Comparison of ENCODE assay signal across 8 cellular contexts in the genomic region with DNA sequence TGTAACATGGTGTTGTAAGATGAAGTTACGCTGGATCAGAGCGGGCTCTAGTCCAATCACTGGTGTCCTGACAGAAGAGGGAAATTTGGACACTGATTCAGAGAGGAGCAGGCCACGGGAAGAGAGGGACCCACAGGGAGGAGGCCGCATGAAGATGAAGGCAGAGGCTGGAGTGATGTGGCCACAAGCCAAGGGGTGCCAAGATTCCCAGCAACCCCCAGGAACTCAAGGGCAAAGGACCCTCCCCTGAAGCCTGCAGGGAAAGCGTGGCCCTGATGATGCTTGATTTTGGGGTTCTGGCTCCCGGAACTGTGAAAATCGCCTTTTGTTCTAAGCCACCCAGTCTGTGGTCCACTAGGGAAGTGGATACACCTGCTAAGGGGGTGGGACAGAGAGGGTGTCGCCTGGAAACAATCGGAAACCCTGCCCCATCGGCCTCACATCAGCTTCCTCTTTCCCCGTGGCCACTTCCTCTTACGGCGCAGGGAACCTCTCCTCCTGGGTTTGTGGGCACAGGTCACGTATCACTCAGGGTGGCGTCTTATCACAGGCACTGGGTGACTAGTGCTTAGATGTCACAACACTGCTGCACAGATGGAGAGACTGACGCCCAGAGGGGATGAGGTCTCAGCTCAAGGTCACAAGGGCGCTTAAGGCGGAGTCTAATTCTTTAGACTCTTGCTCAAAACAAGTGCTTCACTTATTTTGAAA. TPM values are rescaled to one million over a fixed set of nuclear protein-coding genes. Genes with fewer than 3 reads are reported as not detected.
DNase-seq lines count a peak whose midpoint lies in the region; ATAC-seq lines count a peak whose summit lies in the region.

No MANE protein-coding gene starts in this region.

- peaks cover 69% of the 10 kb centered on the region for H3K4me1 Mint-ChIP-seq in activated CD4-positive, alpha-beta memory T cell treated with anti-CD3 and anti-CD28 coated beads, Interleukin-2, amount 10 ng/mL, durations not matched to agents 7 days and 5 days

- in situ Hi-C loops in KBM-7 (cut with MboI; ENCODE audit: low pct_unique_long_range_greater_than_20kb, low sequenced_read_pairs), result no loop called here

- peaks cover 2% of the 10 kb centered on the region for H3K27me3 Mint-ChIP-seq in activated CD4-positive, alpha-beta memory T cell treated with anti-CD3 and anti-CD28 coated beads, Interleukin-2, amount 10 ng/mL, durations not matched to agents 7 days and 5 days

- peak overlapping the region; percentile 99 for H3K27ac Mint-ChIP-seq in activated CD4-positive, alpha-beta memory T cell treated with anti-CD3 and anti-CD28 coated beads, Interleukin-2, amount 10 ng/mL, durations not matched to agents 7 days and 5 days

- H3K9me3 Mint-ChIP-seq in activated CD4-positive, alpha-beta memory T cell treated with anti-CD3 and anti-CD28 coated beads, Interleukin-2, amount 10 ng/mL, durations not matched to agents 7 days and 5 days, result no peaks in the 10 kb centered on the region

- peak; percentile 97 for DNase-seq in KBM-7
- peak; percentile 92 for DNase-seq in activated CD4-positive, alpha-beta memory T cell treated with anti-CD3 and anti-CD28 coated beads, Interleukin-2, amount 10 ng/mL, durations not matched to agents 7 days and 5 days
- DNase-seq in Right ventricle myocardium inferior (ENCODE audit: missing footprints), result peak; percentile 81
- peak; percentile 50 to 61 for DNase-seq in stimulated activated CD4-positive, alpha-beta T cell treated with anti-CD3 and anti-CD28 coated beads, Interleukin-4, amount 100 ng/mL, for 48 hours (ENCODE audit: low read depth in 2 of 2)
- DNase-seq in NCI-H2196 treated with DMSO at 0.1 percent for 48 hours (lab: John Stamatoyannopoulos, UW; ENCODE audit: unreplicated experiment), result no peak
- DNase-seq in NCI-H2227 treated with DMSO at 0.1 percent for 48 hours (lab: John Stamatoyannopoulos, UW), result no peak
- no peak for DNase-seq in NCI-H187 (lab: John Stamatoyannopoulos, UW)

- intact Hi-C loops in Right ventricle myocardium inferior (cut with DNase I), result loop anchor here (5.0 to 10.0 kb wide), 2 partner anchors 60 to 567 kb away; a partner anchor contains a TSS

- CTCF ChIA-PET in activated CD4-positive, alpha-beta memory T cell treated with anti-CD3 and anti-CD28 coated beads, Interleukin-2, amount 10 ng/mL, durations not matched to agents 7 days and 5 days (lab: Charles Lee), result interaction anchor here (0.6 to 3.9 kb wide), 5 partner anchors 50 to 893 kb away, joined by 3 to 34 read pairs (median 4); no protein-coding TSS in a partner anchor

- POLR2A ChIA-PET in activated CD4-positive, alpha-beta memory T cell treated with anti-CD3 and anti-CD28 coated beads, Interleukin-2, amount 10 ng/mL, durations not matched to agents 7 days and 5 days (lab: Charles Lee), result interaction anchor here (0.7 to 1.4 kb wide), 5 partner anchors 32 to 225 kb away, joined by 3 to 4 read pairs (median 4); no protein-coding TSS in a partner anchor

- H3K4me3 Mint-ChIP-seq in activated CD4-positive, alpha-beta memory T cell treated with anti-CD3 and anti-CD28 coated beads, Interleukin-2, amount 10 ng/mL, durations not matched to agents 7 days and 5 days, result peak overlapping the region; percentile 79

- peak; percentile 74 for ATAC-seq in GM19351 (IDR thresholded peaks at IDR 0.05; ENCODE audit: unreplicated experiment)
- ATAC-seq in Right ventricle myocardium inferior, result peak; percentile 81

- H3K36me3 Mint-ChIP-seq in activated CD4-positive, alpha-beta memory T cell treated with anti-CD3 and anti-CD28 coated beads, Interleukin-2, amount 10 ng/mL, durations not matched to agents 7 days and 5 days (ENCODE audit: low read depth), result peaks cover 9% of the 10 kb centered on the region

RNA-seq across cellular contexts. Expression of a gene that starts 58.0 kb away (rescaled TPM):
- total RNA-seq in activated CD4-positive, alpha-beta memory T cell treated with anti-CD3 and anti-CD28 coated beads, Interleukin-2, amount 10 ng/mL, durations not matched to agents 7 days and 5 days, result 1 to 10 TPM in 1 of 2 experiments, under 1 TPM in 1; 0.71 to 1.1 TPM
- total RNA-seq in Right ventricle myocardium inferior, result 29.5 TPM

Comparison
In these comparisons a context has a peak if more than half of its experiments do, and no peak if none do; other contexts are left out.
1. DNase-seq: peak in KBM-7 (single experiment), activated CD4-positive, alpha-beta memory T cell treated with anti-CD3 and anti-CD28 coated beads, Interleukin-2, amount 10 ng/mL, durations not matched to agents 7 days and 5 days (single experiment), Right ventricle myocardium inferior (single experiment) and stimulated activated CD4-positive, alpha-beta T cell treated with anti-CD3 and anti-CD28 coated beads, Interleukin-4, amount 100 ng/mL, for 48 hours (2 of 2); none in NCI-H2196 treated with DMSO at 0.1 percent for 48 hours (single experiment), NCI-H2227 treated with DMSO at 0.1 percent for 48 hours (single experiment) and NCI-H187 (0 of 2).
2. RNA of a gene that starts 58.0 kb away (total RNA-seq): 29.5 TPM in Right ventricle myocardium inferior (single experiment); 0.71 to 1.1 TPM in activated CD4-positive, alpha-beta memory T cell treated with anti-CD3 and anti-CD28 coated beads, Interleukin-2, amount 10 ng/mL, durations not matched to agents 7 days and 5 days; every median in the first group is over 10 times any median in the second.